11 cellular contexts compared by ENCODE assay signal in genomic region chr7:23811540-23811939, GRCh38.
DNase-seq lines count a peak whose midpoint lies in the region; ATAC-seq, FAIRE-seq and TF ChIP-seq lines count a peak whose summit lies in the region.
"Had no signal": no experiment of that assay in that cellular context is flagged by ENCODE, and none has a peak within 500 bp of the region (broad histone marks: within the 10 kb centered on the region; RNA-seq: fewer than 3 reads in every experiment).

No MANE protein-coding gene starts in this region.

- H3K4me3 ChIP-seq in GM06990 (replicated peaks; ENCODE audit: low read depth, low read length) (no peak overlapping the region), MM.1S (ENCODE audit: low read length) (no peak overlapping the region), bronchial epithelial cell (ENCODE audit: low read depth, low read length) (no peak overlapping the region), psoas muscle (no peak overlapping the region)

- ATAC-seq in psoas muscle: no peak

- DNase-seq in GM06990 (ENCODE audit: extremely low read depth, insufficient read length) (no peak), MM.1S (peak; percentile 9), bronchial epithelial cell (ENCODE audit: low read depth) (peak; percentile 9), psoas muscle (no peak), ureter (ENCODE audit: low spot score) (no peak), cerebellum (ENCODE audit: low spot score) (no peak), D721Med (ENCODE audit: insufficient read length, low spot score) (no peak)
- DNase-seq: activated T-cell treated with anti-CD3 and anti-CD28 coated beads, Interleukin-2, amount 50 U/mL, for 24 hours; caudate nucleus; NCI-H1417; substantia nigra had no signal

- no peak overlapping the region for H2AFZ ChIP-seq in MM.1S (ENCODE audit: low read length)

- no peaks in the 10 kb centered on the region for H3K36me3 ChIP-seq in GM06990 (ENCODE audit: control insufficient read depth, insufficient read depth, low read length)
- H3K36me3 ChIP-seq in MM.1S (replicated peaks; ENCODE audit: insufficient read depth, low read length): no peaks in the 10 kb centered on the region
- no peaks in the 10 kb centered on the region for H3K36me3 ChIP-seq in bronchial epithelial cell (ENCODE audit: control insufficient read depth, insufficient read depth, low read length)
- H3K36me3 ChIP-seq in psoas muscle (ENCODE audit: insufficient read depth in 1 of 2, low read depth in 1 of 2): no peaks in the 10 kb centered on the region

- H3K79me2 ChIP-seq in MM.1S (ENCODE audit: low read length): no peaks in the 10 kb centered on the region

- H3K27ac ChIP-seq in MM.1S (ENCODE audit: low read length) (no peak overlapping the region), psoas muscle (no peak overlapping the region)

- no peaks in the 10 kb centered on the region for H3K27me3 ChIP-seq in GM06990 (replicated peaks; ENCODE audit: control insufficient read depth, insufficient read depth, low read length)
- H3K27me3 ChIP-seq in MM.1S (replicated peaks; ENCODE audit: insufficient read depth, low read length): no peaks in the 10 kb centered on the region
- no peaks in the 10 kb centered on the region for H3K27me3 ChIP-seq in bronchial epithelial cell (ENCODE audit: control insufficient read depth, insufficient read depth, low read length)
- no peaks in the 10 kb centered on the region for H3K27me3 ChIP-seq in psoas muscle (ENCODE audit: insufficient read depth in 3 of 3, low read length in 2 of 3)

- H3K9ac ChIP-seq in MM.1S (ENCODE audit: low read length): no peak overlapping the region

- TF ChIP-seq CTCF in GM06990 (IDR thresholded peaks at IDR 0.05; ENCODE audit: insufficient read depth, low read length, poor library complexity, severe bottlenecking) (peak; percentile 28), MM.1S (IDR thresholded peaks at IDR 0.05; ENCODE audit: low read length) (peak; percentile 50), bronchial epithelial cell (IDR thresholded peaks at IDR 0.05; ENCODE audit: insufficient read depth, low read length, severe bottlenecking) (peak; percentile 27), psoas muscle (IDR thresholded peaks at IDR 0.05) (peak; percentile 15), D721Med (IDR thresholded peaks at IDR 0.05; ENCODE audit: insufficient read depth, missing control alignments) (no peak)

- no peak for FAIRE-seq in bronchial epithelial cell (lab: Jason Lieb, UNC)
- no peak for FAIRE-seq in D721Med (lab: Jason Lieb, UNC)

- H3K9me3 ChIP-seq in MM.1S (replicated peaks; ENCODE audit: insufficient read depth, low read length) (no peaks in the 10 kb centered on the region), psoas muscle (peaks cover 12% of the 10 kb centered on the region)

- H3K9me2 ChIP-seq in MM.1S (replicated peaks; ENCODE audit: insufficient read depth, low read length): no peaks in the 10 kb centered on the region

- H3K4me1 ChIP-seq in MM.1S (ENCODE audit: low read length) (no peaks in the 10 kb centered on the region), psoas muscle (no peaks in the 10 kb centered on the region)

- no peaks in the 10 kb centered on the region for H4K20me1 ChIP-seq in MM.1S (ENCODE audit: insufficient read depth, low read length)

- 93 to 95% (median 94%) methylated on average over 1 of the region's 1 CpG for WGBS in psoas muscle, 3 donors

- H3K4me2 ChIP-seq in MM.1S (ENCODE audit: low read depth, low read length): no peak overlapping the region

- no peaks in the 10 kb centered on the region for H3F3A ChIP-seq in MM.1S (ENCODE audit: insufficient read depth, low read length)

- intact Hi-C loops in psoas muscle (cut with DNase I): no loop called here

Comparison
In these comparisons a context has a peak if more than half of its experiments do, and no peak if none do; other contexts are left out.
1. DNase-seq: peak in MM.1S (single experiment) and bronchial epithelial cell (single experiment); none in GM06990 (single experiment), psoas muscle (0 of 2), ureter (single experiment), cerebellum (single experiment) and D721Med (single experiment).